10 cellular contexts compared by ENCODE assay signal in genomic region chr18:22710628-22711380, GRCh38.
DNase-seq lines count a peak whose midpoint lies in the region; ATAC-seq, FAIRE-seq and TF ChIP-seq lines count a peak whose summit lies in the region.
"Had no signal": no experiment of that assay in that cellular context is flagged by ENCODE, and none has a peak within 500 bp of the region (broad histone marks: within the 10 kb centered on the region; RNA-seq: fewer than 3 reads in every experiment).

No MANE protein-coding gene starts in this region.

- DNase-seq in dermis blood vessel endothelial cell (peak; percentile 16), testis (no peak), GM12891 (ENCODE audit: insufficient read length, low spot score) (no peak)
- no peak for DNase-seq in stimulated activated naive CD4-positive, alpha-beta T cell (lab: John Stamatoyannopoulos, UW)
- DNase-seq: activated naive CD8-positive, alpha-beta T cell treated with anti-CD3 and anti-CD28 coated beads for 36 hours; SHP77 had no signal

- FAIRE-seq in GM12891 (lab: Jason Lieb, UNC), result no peak

- TF ChIP-seq CTCF in liver (IDR thresholded peaks at IDR 0.05; ENCODE audit: low read depth, low read length, missing input control), result no peak
- no peak for TF ChIP-seq CTCF in testis (IDR thresholded peaks at IDR 0.05)

- H3K9ac ChIP-seq in HUES48 (ENCODE audit: low read depth, low read length) (no peak overlapping the region), liver (ENCODE audit: low read depth in 1 of 2, low read length in 2 of 2) (peak overlapping the region; percentile 66 to 89)

- H3K9me3 ChIP-seq in HUES48 (ENCODE audit: control insufficient read depth, insufficient read depth, low read length) (no peaks in the 10 kb centered on the region), liver (ENCODE audit: control insufficient read depth in 4 of 4, low read length in 3 of 4) (no peaks in the 10 kb centered on the region), testis (no peaks in the 10 kb centered on the region)

- 26% methylated on average over 9 of the region's 9 CpGs for WGBS in liver
- 38 to 55% methylated on average over 9 of the region's 9 CpGs for WGBS in testis, 2 donors

- TF ChIP-seq POLR2A in testis (IDR thresholded peaks at IDR 0.05) (no peak), GM12891 (IDR thresholded peaks at IDR 0.05; ENCODE audit: low read depth, low read length) (no peak)

- no peaks in the 10 kb centered on the region for H3K36me3 ChIP-seq in HUES48 (ENCODE audit: control insufficient read depth, insufficient read depth, low read length)
- H3K36me3 ChIP-seq in liver (ENCODE audit: control insufficient read depth in 4 of 4, insufficient read depth in 3 of 4, low read depth in 1 of 4, low read length in 3 of 4), result no peaks in the 10 kb centered on the region
- no peaks in the 10 kb centered on the region for H3K36me3 ChIP-seq in testis (ENCODE audit: low read depth, missing control alignments)

- H3K4me3 ChIP-seq in HUES48 (ENCODE audit: low read depth, low read length) (0 out of 2 replicates have a peak overlapping the region, but pooled peaks have one; percentile 2), liver (ENCODE audit: low read depth in 1 of 3, low read length in 3 of 3) (peak overlapping the region; percentile 43 to 67 (median 50)), testis (peak overlapping the region; percentile 33 to 38)

- H3K27me3 ChIP-seq in HUES48 (ENCODE audit: control insufficient read depth, insufficient read depth, low read length), result no peaks in the 10 kb centered on the region
- no peaks in the 10 kb centered on the region for H3K27me3 ChIP-seq in liver (ENCODE audit: control insufficient read depth in 4 of 4, insufficient read depth in 4 of 4, low read length in 3 of 4)
- no peaks in the 10 kb centered on the region for H3K27me3 ChIP-seq in testis

- H3K27ac ChIP-seq in HUES48 (ENCODE audit: low read depth, low read length) (peak overlapping the region; percentile 26), liver (ENCODE audit: low read depth in 1 of 2, low read length in 2 of 2) (peak overlapping the region; percentile 89 to 93), testis (no peak overlapping the region)

- ATAC-seq in HG02610 (IDR thresholded peaks at IDR 0.05; ENCODE audit: unreplicated experiment) (no peak), HG03565 (IDR thresholded peaks at IDR 0.05; ENCODE audit: unreplicated experiment) (no peak)

- peaks cover 7% of the 10 kb centered on the region for H3K4me1 ChIP-seq in HUES48 (ENCODE audit: control insufficient read depth, insufficient read depth, low read length)
- peaks cover 1 to 17% (median 11%) of the 10 kb centered on the region in 4 donors for H3K4me1 ChIP-seq in liver (ENCODE audit: control insufficient read depth in 4 of 4, insufficient read depth in 4 of 4, low read length in 3 of 4)
- H3K4me1 ChIP-seq in testis, result no peaks in the 10 kb centered on the region

- intact Hi-C loops in testis (cut with DNase I; ENCODE audit: low total_unique reads), result no loop called here

- peak in 1 of 2 donors; percentile 39 for TF ChIP-seq RAD21 in liver (IDR thresholded peaks at IDR 0.05)

TF ChIP-seq in liver, 16 proteins besides CTCF, POLR2A, EP300 and RAD21 (continues in another document):
- TF ChIP-seq JUND (IDR thresholded peaks at IDR 0.05) (no peak), TAF1 (conservative IDR thresholded peaks at IDR 0.05) (no peak), SP1 (IDR thresholded peaks at IDR 0.05) (peak; percentile 46), YY1 (IDR thresholded peaks at IDR 0.05) (peak; percentile 69), FOXA2 (IDR thresholded peaks at IDR 0.05) (no peak), NR2F2 (IDR thresholded peaks at IDR 0.05) (no peak), ZBTB33 (IDR thresholded peaks at IDR 0.05) (no peak)
- TF ChIP-seq, protein P1, sequence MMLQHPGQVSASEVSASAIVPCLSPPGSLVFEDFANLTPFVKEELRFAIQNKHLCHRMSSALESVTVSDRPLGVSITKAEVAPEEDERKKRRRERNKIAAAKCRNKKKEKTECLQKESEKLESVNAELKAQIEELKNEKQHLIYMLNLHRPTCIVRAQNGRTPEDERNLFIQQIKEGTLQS (IDR thresholded peaks at IDR 0.05), result no peak

TF ChIP-seq in GM12891, 5 proteins besides CTCF, POLR2A, EP300 and RAD21:
- TF ChIP-seq SPI1 (IDR thresholded peaks at IDR 0.05; ENCODE audit: low read depth, low read length), result no peak
- TF ChIP-seq POU2F2 (IDR thresholded peaks at IDR 0.05; ENCODE audit: low read depth, low read length), result no peak
- no peak for TF ChIP-seq PAX5 (IDR thresholded peaks at IDR 0.05; ENCODE audit: insufficient read depth, low read length, severe bottlenecking)
- no peak for TF ChIP-seq TAF1 (IDR thresholded peaks at IDR 0.05; ENCODE audit: low read depth, low read length)
- no peak for TF ChIP-seq POLR2AphosphoS5 (IDR thresholded peaks at IDR 0.05; ENCODE audit: low read depth, low read length)
TF ChIP-seq in GM12891: peak in this region for 0.

Comparison
In these comparisons a context has a peak if more than half of its experiments do, and no peak if none do; other contexts are left out.
1. H3K27ac ChIP-seq: peak in HUES48 (single experiment) and liver (2 of 2); none in testis (0 of 2).
2. Peak in every context shown above with its lines, with median percentiles within 50 percentile points of each other: H3K4me3 ChIP-seq.